Comparison of ENCODE assay signal across 21 cellular contexts in genomic region chr1:96997717-96998116, GRCh38.
DNase-seq lines count a peak whose midpoint lies in the region; ATAC-seq and TF ChIP-seq lines count a peak whose summit lies in the region.
"Had no signal": no experiment of that assay in that cellular context is flagged by ENCODE, and none has a peak within 500 bp of the region (broad histone marks: within the 10 kb centered on the region; RNA-seq: fewer than 3 reads in every experiment).

No MANE protein-coding gene starts in this region.

- H4K20me1 ChIP-seq in GM23338 (replicated peaks; ENCODE audit: insufficient read depth) (no peaks in the 10 kb centered on the region), SK-N-SH (ENCODE audit: insufficient read depth) (no peaks in the 10 kb centered on the region)

- peak in 1 of 2 experiments; percentile 95; a peak in 2 of 4 replicates for TF ChIP-seq EP300 in SK-N-SH (IDR thresholded peaks at IDR 0.05; ENCODE audit: borderline replicate concordance in 1 of 2, low read depth in 1 of 2, low read length in 1 of 2)

- CTCF ChIA-PET in A673 (lab: Charles Lee): no interaction called here
- CTCF ChIA-PET in SK-N-SH (lab: Yijun Ruan, JAX): interaction anchor here (0.7 to 1.5 kb wide), 5 partner anchors 9 to 1437 kb away, joined by 3 to 4 read pairs (median 3); no protein-coding TSS in a partner anchor
- CTCF ChIA-PET in Caco-2 (lab: Charles Lee): no interaction called here

- H3K27me3 ChIP-seq in A673 (replicated peaks; ENCODE audit: insufficient read depth, low read depth, low read length, poor library complexity): no peaks in the 10 kb centered on the region
- H3K27me3 ChIP-seq in GM23338 (ENCODE audit: insufficient read depth): no peaks in the 10 kb centered on the region
- H3K27me3 ChIP-seq in SK-N-SH (ENCODE audit: insufficient read depth): no peaks in the 10 kb centered on the region
- no peaks in the 10 kb centered on the region for H3K27me3 ChIP-seq in Caco-2 (replicated peaks; ENCODE audit: control insufficient read depth, insufficient read depth, low read length)
- no peaks in the 10 kb centered on the region for H3K27me3 ChIP-seq in SJCRH30
- H3K27me3 ChIP-seq: Peyer's patch had no signal

- 15% methylated on average over 7 of the region's 7 CpGs for WGBS in SK-N-SH (ENCODE audit: low lambda C conversion rate)

- no peaks in the 10 kb centered on the region for H3K79me2 ChIP-seq in GM23338 (replicated peaks; ENCODE audit: insufficient read depth)
- no peaks in the 10 kb centered on the region for H3K79me2 ChIP-seq in SK-N-SH (ENCODE audit: insufficient read depth)

- no peak for ATAC-seq in GM23338
- ATAC-seq: HepG2, K562, T-cell had no signal

- POLR2A ChIA-PET in A673 (lab: Charles Lee; ENCODE audit: low non-redundant PET) (no interaction called here), SK-N-SH (lab: Yijun Ruan, JAX) (interaction anchor here (1.3 kb wide), 1 partner anchor 127 kb away, joined by 4 read pairs; no protein-coding TSS in a partner anchor), Caco-2 (lab: Charles Lee) (no interaction called here)

- no peak for TF ChIP-seq CTCF in A673 (conservative IDR thresholded peaks at IDR 0.05; ENCODE audit: low read depth, low read length)
- TF ChIP-seq CTCF in GM23338 (conservative IDR thresholded peaks at IDR 0.05; ENCODE audit: low read depth in 2 of 2): no peak
- TF ChIP-seq CTCF in SK-N-SH (IDR thresholded peaks at IDR 0.05): no peak
- no peak for TF ChIP-seq CTCF in fibroblast of villous mesenchyme (IDR thresholded peaks at IDR 0.05; ENCODE audit: insufficient read depth, low read depth, low read length)
- TF ChIP-seq CTCF in Caco-2 (IDR thresholded peaks at IDR 0.05; ENCODE audit: insufficient read depth in 1 of 2, low read depth in 1 of 2, low read length in 1 of 2, severe bottlenecking in 1 of 2, unreplicated experiment in 1 of 2): no peak

- DNase-seq in A673 (ENCODE audit: low spot score) (no peak), GM23338 (ENCODE audit: low spot score) (no peak), SK-N-SH (peak; percentile 64), fibroblast of villous mesenchyme (ENCODE audit: low read depth) (peak; percentile 12), Caco-2 (no peak), midbrain (lab: John Stamatoyannopoulos, UW) (no peak), SJCRH30 (no peak)
- DNase-seq: AML-193; C1 segment of cervical spinal cord; CD4-positive, alpha-beta memory T cell; COR-L47; Kasumi-1; MV-4-11; NCI-H2029 treated with DMSO at 0.1 percent for 48 hours; NCI-H2227 treated with DMSO at 0.1 percent for 48 hours; NCI-H69; Peyer's patch; SHP77 treated with DMSO at 0.1 percent for 48 hours; T-cell had no signal

- 0 out of 2 replicates have a peak overlapping the region, but pooled peaks have one; percentile 56 for H2AFZ ChIP-seq in GM23338
- H2AFZ ChIP-seq in SK-N-SH (ENCODE audit: low read depth): peak overlapping the region; percentile 64; the same call in 1 of the 2 replicates

- H3K36me3 ChIP-seq in A673 (ENCODE audit: insufficient read depth, low read length, poor library complexity, severe bottlenecking) (no peaks in the 10 kb centered on the region), GM23338 (ENCODE audit: insufficient read depth) (no peaks in the 10 kb centered on the region), SK-N-SH (replicated peaks in 1 of 2; ENCODE audit: control insufficient read depth in 1 of 2, insufficient read depth in 2 of 2, low read length in 1 of 2) (no peaks in the 10 kb centered on the region), Caco-2 (ENCODE audit: control insufficient read depth, insufficient read depth, low read length) (no peaks in the 10 kb centered on the region), SJCRH30 (no peaks in the 10 kb centered on the region)
- H3K36me3 ChIP-seq: Peyer's patch had no signal

- BruUV-seq in A673 (replicated peaks; lab: Mats Ljungman, UMichigan): no TSS peak
- BruUV-seq in Caco-2 (replicated peaks; lab: Mats Ljungman, UMichigan): no TSS peak

- no peaks in the 10 kb centered on the region for H3K9me3 ChIP-seq in A673 (ENCODE audit: low read depth, low read length, poor library complexity, severe bottlenecking)
- no peaks in the 10 kb centered on the region for H3K9me3 ChIP-seq in SK-N-SH
- H3K9me3 ChIP-seq in Caco-2: no peaks in the 10 kb centered on the region
- no peaks in the 10 kb centered on the region for H3K9me3 ChIP-seq in SJCRH30 (replicated peaks)
- H3K9me3 ChIP-seq: Peyer's patch had no signal

- H3K4me1 ChIP-seq in A673 (ENCODE audit: insufficient read depth, low read length, poor library complexity, severe bottlenecking) (peaks cover 26% of the 10 kb centered on the region), GM23338 (ENCODE audit: insufficient read depth) (no peaks in the 10 kb centered on the region), SK-N-SH (ENCODE audit: control insufficient read depth in 1 of 2, insufficient read depth in 2 of 2, low read depth in 1 of 2, low read length in 1 of 2) (peaks cover 0 to 29% of the 10 kb centered on the region in 2 experiments; a peak in 3 of 4 replicates), Caco-2 (no peaks in the 10 kb centered on the region), SJCRH30 (no peaks in the 10 kb centered on the region)
- H3K4me1 ChIP-seq: Peyer's patch had no signal

- no peak overlapping the region for H3K9ac ChIP-seq in SK-N-SH

- H3K9me3 Mint-ChIP-seq in GM23338: no peaks in the 10 kb centered on the region
- H3K9me3 Mint-ChIP-seq in Caco-2 (ENCODE audit: unreplicated experiment): no peaks in the 10 kb centered on the region
- H3K9me3 Mint-ChIP-seq: CD4-positive, alpha-beta memory T cell; T-cell had no signal

- no peaks in the 10 kb centered on the region for H3K4me1 Mint-ChIP-seq in GM23338
- no peaks in the 10 kb centered on the region for H3K4me1 Mint-ChIP-seq in Caco-2 (ENCODE audit: low read depth, unreplicated experiment)
- H3K4me1 Mint-ChIP-seq: T-cell had no signal

- H3F3A ChIP-seq in GM23338 (replicated peaks; ENCODE audit: low read depth) (no peaks in the 10 kb centered on the region), SK-N-SH (replicated peaks; ENCODE audit: insufficient read depth) (no peaks in the 10 kb centered on the region)

- TF ChIP-seq RAD21 in SK-N-SH (IDR thresholded peaks at IDR 0.05; ENCODE audit: low read length): peak; percentile 34

- peak overlapping the region; percentile 30 for H3K27ac ChIP-seq in A673 (ENCODE audit: low read depth, low read length, poor library complexity, severe bottlenecking)
- no peak overlapping the region for H3K27ac ChIP-seq in GM23338 (ENCODE audit: low read depth)
- H3K27ac ChIP-seq in SK-N-SH (ENCODE audit: low read depth in 2 of 2, low read length in 1 of 2): peak overlapping the region in 1 of 2 experiments; percentile 98; a peak in 2 of 4 replicates
- no peak overlapping the region for H3K27ac ChIP-seq in SJCRH30
- H3K27ac ChIP-seq: Peyer's patch had no signal

- no peak overlapping the region for H3K4me3 Mint-ChIP-seq in GM23338
- H3K4me3 Mint-ChIP-seq in Caco-2 (ENCODE audit: unreplicated experiment): no peak overlapping the region
- H3K4me3 Mint-ChIP-seq: CD4-positive, alpha-beta memory T cell; T-cell had no signal

- H3K4me3 ChIP-seq in A673 (ENCODE audit: low read depth, low read length, poor library complexity, severe bottlenecking): no peak overlapping the region
- no peak overlapping the region for H3K4me3 ChIP-seq in GM23338
- H3K4me3 ChIP-seq in SK-N-SH (ENCODE audit: low read depth in 2 of 2, low read length in 1 of 2): peak overlapping the region; percentile 9 to 22; a peak in 2 of 4 replicates
- no peak overlapping the region for H3K4me3 ChIP-seq in fibroblast of villous mesenchyme (ENCODE audit: low read depth, low read length)
- no peak overlapping the region for H3K4me3 ChIP-seq in Caco-2 (ENCODE audit: low read depth, low read length)
- no peak overlapping the region for H3K4me3 ChIP-seq in SJCRH30
- H3K4me3 ChIP-seq: K562, Peyer's patch had no signal

- H3K4me2 ChIP-seq in GM23338 (no peak overlapping the region), SK-N-SH (peak overlapping the region; percentile 47)

- no peaks in the 10 kb centered on the region for H3K9me2 ChIP-seq in GM23338 (ENCODE audit: insufficient read depth)
- H3K9me2 ChIP-seq in SK-N-SH: no peaks in the 10 kb centered on the region

- H3K27ac Mint-ChIP-seq in GM23338 (no peak overlapping the region), Caco-2 (ENCODE audit: unreplicated experiment) (no peak overlapping the region)
- H3K27ac Mint-ChIP-seq: CD4-positive, alpha-beta memory T cell; T-cell had no signal

- H3K36me3 Mint-ChIP-seq in GM23338 (ENCODE audit: low read depth) (no peaks in the 10 kb centered on the region), Caco-2 (ENCODE audit: insufficient read depth, unreplicated experiment) (no peaks in the 10 kb centered on the region)
- H3K36me3 Mint-ChIP-seq: CD4-positive, alpha-beta memory T cell; T-cell had no signal

- no peaks in the 10 kb centered on the region for H3K27me3 Mint-ChIP-seq in GM23338 (ENCODE audit: insufficient read depth, low read depth, poor library complexity)
- no peaks in the 10 kb centered on the region for H3K27me3 Mint-ChIP-seq in Caco-2 (ENCODE audit: insufficient read depth, unreplicated experiment)

- intact Hi-C loops in A673 (cut with micrococcal nuclease; ENCODE audit: unreplicated experiment) (no loop called here), Caco-2 (cut with micrococcal nuclease; ENCODE audit: unreplicated experiment) (no loop called here)

TF ChIP-seq in GM23338, 12 proteins besides CTCF, POLR2A, EP300 and RAD21 (continues in another document):
- TF ChIP-seq EZH2 (IDR thresholded peaks at IDR 0.05; ENCODE audit: low read depth, unreplicated experiment): no peak
- no peak for TF ChIP-seq STAT1 (IDR thresholded peaks at IDR 0.05; ENCODE audit: unreplicated experiment)
- no peak for TF ChIP-seq CREB1 (CRISPR knock-in tag; IDR thresholded peaks at IDR 0.05; ENCODE audit: low read depth)

TF ChIP-seq in SK-N-SH, 30 proteins besides CTCF, POLR2A, EP300 and RAD21 (continues in another document):
- TF ChIP-seq SMC3 (IDR thresholded peaks at IDR 0.05; ENCODE audit: low read depth, low read length): no peak
- TF ChIP-seq, protein P1, sequence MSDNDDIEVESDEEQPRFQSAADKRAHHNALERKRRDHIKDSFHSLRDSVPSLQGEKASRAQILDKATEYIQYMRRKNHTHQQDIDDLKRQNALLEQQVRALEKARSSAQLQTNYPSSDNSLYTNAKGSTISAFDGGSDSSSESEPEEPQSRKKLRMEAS (IDR thresholded peaks at IDR 0.05; ENCODE audit: low read depth): no peak

Comparison
In these comparisons a context has a peak if more than half of its experiments do, and no peak if none do; other contexts are left out.
1. DNase-seq: peak in SK-N-SH (single experiment) and fibroblast of villous mesenchyme (single experiment); none in A673 (single experiment), GM23338 (single experiment), Caco-2 (0 of 2), midbrain (single experiment) and SJCRH30 (0 of 2).
2. H3K4me3 ChIP-seq: peak in SK-N-SH (2 of 2); none in A673 (single experiment), GM23338 (single experiment), fibroblast of villous mesenchyme (single experiment), Caco-2 (single experiment) and SJCRH30 (single experiment).